In genomic region chr14:34099630-34100029, GRCh38 we compare ENCODE assay signal across 19 cellular contexts.
"Had no signal": no experiment of that assay in that cellular context is flagged by ENCODE, and none has a peak within 500 bp of the region (broad histone marks: within the 10 kb centered on the region; RNA-seq: fewer than 3 reads in every experiment).

No MANE protein-coding gene starts in this region.

- H3K36me3 ChIP-seq: brain microvascular endothelial cell, ovary, tibial artery had no signal

- H3K27me3 ChIP-seq: brain microvascular endothelial cell, ovary, tibial artery had no signal

- H3K9me3 Mint-ChIP-seq: activated B cell treated with CpG ODN at 0.5 μM for 24 hours; activated T-cell treated with anti-CD3 and anti-CD28 coated beads, Interleukin-2, amount 50 U/mL, for 72 hours; dendritic cell treated with granulocyte-macrophage colony-stimulating factor and Interleukin-4, amounts not matched to agents 40 ng/mL and 50 ng/mL, for 4 days; stimulated activated naive B cell treated with anti-CD40 and anti-IgM and Interleukin-4, amounts not matched to agents 10 μg/mL and 1 μg/mL and 100 μg/mL, for 72 hours had no signal

- H3K27ac Mint-ChIP-seq: activated B cell treated with CpG ODN at 0.5 μM for 24 hours; activated CD4-positive, alpha-beta T cell treated with anti-CD3 and anti-CD28 coated beads, Interleukin-2, amount 10 ng/mL, durations not matched to agents 7 days and 5 days; activated T-cell treated with anti-CD3 and anti-CD28 coated beads, Interleukin-2, amount 50 U/mL, for 72 hours; dendritic cell treated with granulocyte-macrophage colony-stimulating factor and Interleukin-4, amounts not matched to agents 40 ng/mL and 50 ng/mL, for 4 days; stimulated activated naive B cell treated with anti-CD40 and anti-IgM and Interleukin-4, amounts not matched to agents 10 μg/mL and 1 μg/mL and 100 μg/mL, for 72 hours; T-helper 2 cell treated with Interferon-gamma antibody and Interleukin-4, amounts not matched to agents 5 μg/mL and 100 μg/mL, for 36 hours had no signal

- H3K9me3 ChIP-seq: ovary, tibial artery had no signal

- H3K27me3 Mint-ChIP-seq: activated CD4-positive, alpha-beta T cell treated with anti-CD3 and anti-CD28 coated beads, Interleukin-2, amount 10 ng/mL, durations not matched to agents 7 days and 5 days; dendritic cell treated with granulocyte-macrophage colony-stimulating factor and Interleukin-4, amounts not matched to agents 40 ng/mL and 50 ng/mL, for 4 days; stimulated activated naive B cell treated with anti-CD40 and anti-IgM and Interleukin-4, amounts not matched to agents 10 μg/mL and 1 μg/mL and 100 μg/mL, for 72 hours had no signal

- H3K27ac ChIP-seq: brain microvascular endothelial cell, ovary, tibial artery had no signal

- H3K4me3 Mint-ChIP-seq: activated B cell treated with CpG ODN at 0.5 μM for 24 hours; activated CD4-positive, alpha-beta T cell treated with anti-CD3 and anti-CD28 coated beads, Interleukin-2, amount 10 ng/mL, durations not matched to agents 7 days and 5 days; activated T-cell treated with anti-CD3 and anti-CD28 coated beads, Interleukin-2, amount 50 U/mL, for 72 hours; dendritic cell treated with granulocyte-macrophage colony-stimulating factor and Interleukin-4, amounts not matched to agents 40 ng/mL and 50 ng/mL, for 4 days; neural crest cell; stimulated activated naive B cell treated with anti-CD40 and anti-IgM and Interleukin-4, amounts not matched to agents 10 μg/mL and 1 μg/mL and 100 μg/mL, for 72 hours; T-helper 2 cell treated with Interferon-gamma antibody and Interleukin-4, amounts not matched to agents 5 μg/mL and 100 μg/mL, for 36 hours had no signal

- H3K36me3 Mint-ChIP-seq: stimulated activated naive B cell treated with anti-CD40 and anti-IgM and Interleukin-4, amounts not matched to agents 10 μg/mL and 1 μg/mL and 100 μg/mL, for 72 hours had no signal

- H3K4me1 Mint-ChIP-seq: activated B cell treated with CpG ODN at 0.5 μM for 24 hours; stimulated activated naive B cell treated with anti-CD40 and anti-IgM and Interleukin-4, amounts not matched to agents 10 μg/mL and 1 μg/mL and 100 μg/mL, for 72 hours had no signal

- DNase-seq: activated B cell treated with CpG ODN at 0.5 μM for 24 hours; activated CD4-positive, alpha-beta T cell treated with anti-CD3 and anti-CD28 coated beads, Interleukin-2, amount 10 ng/mL, durations not matched to agents 7 days and 5 days; activated CD8-positive, alpha-beta memory T cell treated with anti-CD3 and anti-CD28 coated beads, Interleukin-2, amount 50 U/mL, for 48 hours; activated gamma-delta T cell; activated T-cell treated with anti-CD3 and anti-CD28 coated beads, Interleukin-2, amount 50 U/mL, for 72 hours; anterior cingulate cortex; brain microvascular endothelial cell; effector memory CD4-positive, alpha-beta T cell; foreskin fibroblast; hippocampal formation; ovary; stimulated activated CD4-positive, alpha-beta T cell treated with anti-CD3 and anti-CD28 coated beads, Interleukin-15, amount 100 ng/mL, for 24 hours; stimulated activated CD4-positive, alpha-beta T cell treated with anti-CD3 and anti-CD28 coated beads, Interleukin-4, amount 100 ng/mL, for 1 hour; stimulated activated naive B cell treated with anti-CD40 and anti-IgM and Interleukin-4, amounts not matched to agents 10 μg/mL and 1 μg/mL and 100 μg/mL, for 72 hours; SW 1271; tibial artery had no signal

- H3K4me3 ChIP-seq: ovary, tibial artery had no signal
